In genomic region chr6:164008902-164009301, GRCh38 we compare ENCODE assay signal across 8 cellular contexts.
"Had no signal": no experiment of that assay in that cellular context is flagged by ENCODE, and none has a peak within 500 bp of the region (broad histone marks: within the 10 kb centered on the region; RNA-seq: fewer than 3 reads in every experiment).

No MANE protein-coding gene starts in this region.

- H3K9me3 Mint-ChIP-seq: GM23338 had no signal

- DNase-seq: H9, HCEC 1CT, IMR-90, KG1 had no signal

- ATAC-seq: GM23338, K562 had no signal

- H3K4me2 ChIP-seq: GM23338 had no signal

- FAIRE-seq: H1, H54, K562 had no signal

- H3K4me3 ChIP-seq: GM23338, K562 had no signal

- H3K27ac Mint-ChIP-seq: GM23338, H9 had no signal

- H3K4me1 Mint-ChIP-seq: GM23338 had no signal

- H3K4me3 Mint-ChIP-seq: GM23338, H9 had no signal
